Comparison of ENCODE assay signal across 20 cellular contexts in the genomic region with DNA sequence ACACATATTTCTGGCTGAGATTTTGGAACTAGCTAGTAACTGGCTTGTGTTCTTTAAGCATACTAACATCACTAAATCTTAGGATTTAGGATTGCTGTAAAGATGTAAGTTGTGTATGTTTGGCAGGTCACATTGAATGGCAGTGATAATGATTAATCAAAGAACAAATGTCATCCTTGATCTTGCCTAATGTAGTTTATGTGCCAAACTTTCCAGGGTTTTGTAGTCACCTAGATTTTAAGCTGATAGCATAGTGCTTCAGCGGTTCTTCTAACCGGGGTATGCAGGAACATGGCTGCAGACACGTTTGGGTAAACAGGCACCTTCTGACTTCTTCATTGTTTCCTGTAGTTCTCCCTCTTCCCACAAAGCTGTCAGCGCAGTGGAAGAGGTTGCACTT. TPM values are rescaled to one million over a fixed set of nuclear protein-coding genes. Genes with fewer than 3 reads are reported as not detected.
DNase-seq lines count a peak whose midpoint lies in the region; ATAC-seq, FAIRE-seq and TF ChIP-seq lines count a peak whose summit lies in the region.
"Had no signal": no experiment of that assay in that cellular context is flagged by ENCODE, and none has a peak within 500 bp of the region (broad histone marks: within the 10 kb centered on the region; RNA-seq: fewer than 3 reads in every experiment).

No MANE protein-coding gene starts in this region.

- no peak overlapping the region for H3K4me3 Mint-ChIP-seq in activated naive CD4-positive, alpha-beta T cell treated with anti-CD3 and anti-CD28 coated beads, Interleukin-2, amount 50 U/mL, for 24 hours
- no peak overlapping the region for H3K4me3 Mint-ChIP-seq in activated naive CD8-positive, alpha-beta T cell treated with anti-CD3 and anti-CD28 coated beads, Interleukin-2, amount 50 U/mL, for 24 hours

- no peaks in the 10 kb centered on the region for H3K9me3 ChIP-seq in gastrocnemius medialis
- H3K9me3 ChIP-seq: ovary had no signal

- H3K4me1 Mint-ChIP-seq in activated naive CD4-positive, alpha-beta T cell treated with anti-CD3 and anti-CD28 coated beads, Interleukin-2, amount 50 U/mL, for 24 hours, result peaks cover 50% of the 10 kb centered on the region
- peaks cover 21% of the 10 kb centered on the region for H3K4me1 Mint-ChIP-seq in activated naive CD8-positive, alpha-beta T cell treated with anti-CD3 and anti-CD28 coated beads, Interleukin-2, amount 50 U/mL, for 24 hours

- H3K9me3 Mint-ChIP-seq in activated naive CD4-positive, alpha-beta T cell treated with anti-CD3 and anti-CD28 coated beads, Interleukin-2, amount 50 U/mL, for 24 hours, result no peaks in the 10 kb centered on the region
- no peaks in the 10 kb centered on the region for H3K9me3 Mint-ChIP-seq in activated naive CD4-positive, alpha-beta T cell treated with anti-CD3 and anti-CD28 coated beads, Interleukin-2, amount 50 U/mL, for 72 hours
- no peaks in the 10 kb centered on the region for H3K9me3 Mint-ChIP-seq in activated naive CD8-positive, alpha-beta T cell treated with anti-CD3 and anti-CD28 coated beads, Interleukin-2, amount 50 U/mL, for 24 hours

- intact Hi-C loops in gastrocnemius medialis (cut with DNase I; ENCODE audit: low total_unique reads), result no loop called here

- ATAC-seq in activated naive CD4-positive, alpha-beta T cell treated with anti-CD3 and anti-CD28 coated beads, Interleukin-2, amount 50 U/mL, for 72 hours, result no peak
- ATAC-seq in activated naive CD8-positive, alpha-beta T cell treated with anti-CD3 and anti-CD28 coated beads, Interleukin-2, amount 50 U/mL, for 24 hours, result no peak
- no peak for ATAC-seq in gastrocnemius medialis
- ATAC-seq: esophagus mucosa had no signal

- in situ Hi-C loops in gastrocnemius medialis (cut with MboI; ENCODE audit: low sequenced_read_pairs in 4 of 4), result no loop called here

- H3K4me3 ChIP-seq in gastrocnemius medialis, result no peak overlapping the region
- H3K4me3 ChIP-seq: ovary had no signal

- peak overlapping the region in 3 of 4 donors; percentile 21 to 56 (median 27) for H3K27ac ChIP-seq in gastrocnemius medialis
- H3K27ac ChIP-seq: KMS-11, ovary had no signal

- peak; percentile 60 for FAIRE-seq in GM19239 (lab: Jason Lieb, UNC)
- FAIRE-seq: bronchial epithelial cell had no signal

- peak overlapping the region; percentile 84 for H3K27ac Mint-ChIP-seq in activated naive CD4-positive, alpha-beta T cell treated with anti-CD3 and anti-CD28 coated beads, Interleukin-2, amount 50 U/mL, for 24 hours
- H3K27ac Mint-ChIP-seq in activated naive CD4-positive, alpha-beta T cell treated with anti-CD3 and anti-CD28 coated beads, Interleukin-2, amount 50 U/mL, for 72 hours, result peak overlapping the region in 1 of 2 donors; percentile 3
- H3K27ac Mint-ChIP-seq in activated naive CD8-positive, alpha-beta T cell treated with anti-CD3 and anti-CD28 coated beads, Interleukin-2, amount 50 U/mL, for 24 hours, result peak overlapping the region; percentile 29

- H3K4me1 ChIP-seq in gastrocnemius medialis, result peaks cover 13 to 21% of the 10 kb centered on the region in 2 donors

- TF ChIP-seq CTCF in gastrocnemius medialis (IDR thresholded peaks at IDR 0.05 in 4 of 5, conservative IDR thresholded peaks at IDR 0.05 in 1 of 5), result no peak

- H3K27me3 ChIP-seq in gastrocnemius medialis, result no peaks in the 10 kb centered on the region
- H3K27me3 ChIP-seq: ovary had no signal

- TF ChIP-seq POLR2A in gastrocnemius medialis (IDR thresholded peaks at IDR 0.05), result no peak

- H3K36me3 Mint-ChIP-seq in activated naive CD4-positive, alpha-beta T cell treated with anti-CD3 and anti-CD28 coated beads, Interleukin-2, amount 50 U/mL, for 24 hours, result peaks cover 8% of the 10 kb centered on the region
- peaks cover 2 to 31% of the 10 kb centered on the region in 2 donors for H3K36me3 Mint-ChIP-seq in activated naive CD4-positive, alpha-beta T cell treated with anti-CD3 and anti-CD28 coated beads, Interleukin-2, amount 50 U/mL, for 72 hours
- H3K36me3 Mint-ChIP-seq in activated naive CD8-positive, alpha-beta T cell treated with anti-CD3 and anti-CD28 coated beads, Interleukin-2, amount 50 U/mL, for 24 hours (ENCODE audit: low read depth), result peaks cover 32% of the 10 kb centered on the region

- peaks cover 0 to 17% of the 10 kb centered on the region in 2 donors for H3K36me3 ChIP-seq in gastrocnemius medialis
- H3K36me3 ChIP-seq: ovary had no signal

- no peak for DNase-seq in activated naive CD4-positive, alpha-beta T cell treated with anti-CD3 and anti-CD28 coated beads, Interleukin-2, amount 50 U/mL, for 72 hours (ENCODE audit: low spot score in 2 of 2)
- no peak for DNase-seq in GM19239 (ENCODE audit: insufficient read length, low spot score)
- DNase-seq in activated naive CD8-positive, alpha-beta T cell treated with anti-CD3 and anti-CD28 coated beads, Interleukin-2, amount 50 U/mL, for 24 hours, result no peak
- DNase-seq in gastrocnemius medialis, result no peak
- DNase-seq in NCI-H69 (lab: John Stamatoyannopoulos, UW), result no peak
- no peak for DNase-seq in dermis blood vessel endothelial cell
- DNase-seq in inferior parietal cortex (ENCODE audit: extremely low spot score), result no peak
- DNase-seq: NCI-H1048, NCI-H524, ovary, T-helper 2 cell had no signal

- no peaks in the 10 kb centered on the region for H3K27me3 Mint-ChIP-seq in activated naive CD4-positive, alpha-beta T cell treated with anti-CD3 and anti-CD28 coated beads, Interleukin-2, amount 50 U/mL, for 24 hours
- no peaks in the 10 kb centered on the region for H3K27me3 Mint-ChIP-seq in activated naive CD8-positive, alpha-beta T cell treated with anti-CD3 and anti-CD28 coated beads, Interleukin-2, amount 50 U/mL, for 24 hours

RNA-seq across cellular contexts. Expression of a gene that starts 9.7 kb away (rescaled TPM):
- total RNA-seq in activated naive CD4-positive, alpha-beta T cell treated with anti-CD3 and anti-CD28 coated beads, Interleukin-2, amount 50 U/mL, for 72 hours, result 10 to 100 TPM in 1 of 2 donors, 1 to 10 TPM in 1; 9.6 to 12.5 TPM
- total RNA-seq in gastrocnemius medialis (10 to 100 TPM in 1 of 4 donors, 1 to 10 TPM in 3; 4.5 to 10.1 (median 7.1) TPM), dermis blood vessel endothelial cell (26.8 and 32.7 TPM in 2 replicates)

RNA-seq across cellular contexts. Expression of a gene that starts 25.4 kb away (rescaled TPM):
- total RNA-seq in activated naive CD4-positive, alpha-beta T cell treated with anti-CD3 and anti-CD28 coated beads, Interleukin-2, amount 50 U/mL, for 72 hours, result 10 to 100 TPM; 32.0 to 39.0 TPM
- total RNA-seq in gastrocnemius medialis (10 to 100 TPM; 50.6 to 75.6 (median 64.4) TPM), dermis blood vessel endothelial cell (76.4 and 77.1 TPM in 2 replicates)

RNA-seq across cellular contexts. Expression of a gene that starts 53.2 kb away (rescaled TPM):
- not detected for total RNA-seq in activated naive CD4-positive, alpha-beta T cell treated with anti-CD3 and anti-CD28 coated beads, Interleukin-2, amount 50 U/mL, for 72 hours
- not detected for total RNA-seq in gastrocnemius medialis
- total RNA-seq in dermis blood vessel endothelial cell, result not detected in 2 replicates
- total RNA-seq: bronchial epithelial cell, esophagus mucosa, glomerular endothelial cell, lower leg skin, myocyte, OCI-LY7, ovary, skeletal muscle tissue had no signal
